Comparison of ENCODE assay signal across 1 cellular context in the genomic region with DNA sequence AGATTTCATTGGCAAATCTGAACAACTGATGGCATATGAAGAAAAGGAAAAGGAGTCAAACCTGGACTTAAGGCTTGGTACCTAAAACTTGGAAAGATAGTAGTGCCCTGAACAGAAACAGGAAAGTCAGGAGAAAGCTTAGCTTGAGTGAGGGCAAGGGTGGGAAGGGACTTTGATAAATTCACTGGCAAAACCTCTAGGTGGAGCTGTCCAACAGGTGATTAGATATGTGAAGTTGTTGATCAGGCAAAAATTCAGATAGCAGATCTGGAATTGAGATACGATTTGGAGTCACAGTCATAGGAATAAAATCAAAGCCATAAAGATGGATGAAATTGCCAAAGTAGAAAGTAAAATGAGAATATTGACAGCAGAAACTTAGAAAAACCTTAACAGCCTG.
TF ChIP-seq lines count a peak whose summit lies in the region.

No MANE protein-coding gene starts in this region.

TF ChIP-seq in WTC11, 78 proteins besides CTCF, POLR2A, EP300 and RAD21 (continued from another document):
- TF ChIP-seq, protein P1, sequence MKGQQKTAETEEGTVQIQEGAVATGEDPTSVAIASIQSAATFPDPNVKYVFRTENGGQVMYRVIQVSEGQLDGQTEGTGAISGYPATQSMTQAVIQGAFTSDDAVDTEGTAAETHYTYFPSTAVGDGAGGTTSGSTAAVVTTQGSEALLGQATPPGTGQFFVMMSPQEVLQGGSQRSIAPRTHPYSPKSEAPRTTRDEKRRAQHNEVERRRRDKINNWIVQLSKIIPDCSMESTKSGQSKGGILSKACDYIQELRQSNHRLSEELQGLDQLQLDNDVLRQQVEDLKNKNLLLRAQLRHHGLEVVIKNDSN (CRISPR knock-in tag; IDR thresholded peaks at IDR 0.05), result no peak
- no peak for TF ChIP-seq ZNF232 (CRISPR knock-in tag; IDR thresholded peaks at IDR 0.05)
- no peak for TF ChIP-seq SMAD4 (CRISPR knock-in tag; IDR thresholded peaks at IDR 0.05)
- TF ChIP-seq, protein P2, sequence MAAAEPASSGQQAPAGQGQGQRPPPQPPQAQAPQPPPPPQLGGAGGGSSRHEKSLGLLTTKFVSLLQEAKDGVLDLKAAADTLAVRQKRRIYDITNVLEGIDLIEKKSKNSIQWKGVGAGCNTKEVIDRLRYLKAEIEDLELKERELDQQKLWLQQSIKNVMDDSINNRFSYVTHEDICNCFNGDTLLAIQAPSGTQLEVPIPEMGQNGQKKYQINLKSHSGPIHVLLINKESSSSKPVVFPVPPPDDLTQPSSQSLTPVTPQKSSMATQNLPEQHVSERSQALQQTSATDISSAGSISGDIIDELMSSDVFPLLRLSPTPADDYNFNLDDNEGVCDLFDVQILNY (CRISPR knock-in tag; IDR thresholded peaks at IDR 0.05), result no peak
